12 cellular contexts compared by ENCODE assay signal in the genomic region with DNA sequence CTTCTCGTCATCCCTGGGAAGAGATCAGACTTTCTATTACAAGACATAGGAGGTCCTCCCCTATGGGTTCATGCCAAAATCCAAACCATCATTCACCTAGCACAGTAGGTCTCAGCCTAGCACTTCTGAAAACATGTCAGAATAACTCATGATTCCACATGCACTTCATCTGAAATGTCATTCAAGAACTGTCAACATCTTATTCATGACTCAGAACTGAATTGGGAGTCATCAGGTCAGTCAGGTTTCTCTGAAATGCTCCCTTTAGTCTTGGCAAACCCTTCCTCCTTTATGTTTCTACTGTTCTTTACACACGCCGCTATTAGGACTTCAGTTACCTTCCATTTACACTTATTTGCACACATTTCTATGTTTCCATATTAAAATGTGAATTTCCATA.
DNase-seq lines count a peak whose midpoint lies in the region; ATAC-seq, FAIRE-seq and TF ChIP-seq lines count a peak whose summit lies in the region.
"Had no signal": no experiment of that assay in that cellular context is flagged by ENCODE, and none has a peak within 500 bp of the region (broad histone marks: within the 10 kb centered on the region; RNA-seq: fewer than 3 reads in every experiment).

No MANE protein-coding gene starts in this region.

- peak overlapping the region; percentile 72 for H3K27ac ChIP-seq in CD4-positive, CD25-positive, alpha-beta regulatory T cell (ENCODE audit: insufficient read depth, low read length, poor library complexity, severe bottlenecking)
- H3K27ac ChIP-seq in smooth muscle cell (ENCODE audit: low read depth) (no peak overlapping the region), WERI-Rb-1 (no peak overlapping the region), right atrium auricular region (no peak overlapping the region)

- peaks cover 0 to 6% of the 10 kb centered on the region in 2 experiments for H3K9me3 ChIP-seq in CD4-positive, CD25-positive, alpha-beta regulatory T cell (ENCODE audit: control insufficient read depth in 2 of 2, low read length in 2 of 2)
- peaks cover 9% of the 10 kb centered on the region for H3K9me3 ChIP-seq in smooth muscle cell (replicated peaks; ENCODE audit: low read depth)
- H3K9me3 ChIP-seq in WERI-Rb-1 (ENCODE audit: severe bottlenecking) = peaks cover 4% of the 10 kb centered on the region
- peaks cover 0 to 14% of the 10 kb centered on the region in 2 donors for H3K9me3 ChIP-seq in right atrium auricular region

- 91% methylated on average over 3 of the region's 3 CpGs for WGBS in smooth muscle cell (ENCODE audit: low lambda C conversion rate)

- H2AFZ ChIP-seq in smooth muscle cell (ENCODE audit: low read depth) = no peak overlapping the region

- H3K27me3 Mint-ChIP-seq in CD4-positive, CD25-positive, alpha-beta regulatory T cell = no peaks in the 10 kb centered on the region
- no peaks in the 10 kb centered on the region for H3K27me3 Mint-ChIP-seq in activated B cell treated with CpG ODN at 0.5 μM for 24 hours

- H3K4me1 ChIP-seq in CD4-positive, CD25-positive, alpha-beta regulatory T cell (ENCODE audit: control insufficient read depth, insufficient read depth, low read length, poor library complexity, severe bottlenecking) = peaks cover 45% of the 10 kb centered on the region
- H3K4me1 ChIP-seq in smooth muscle cell (ENCODE audit: low read depth) (peaks cover 16% of the 10 kb centered on the region), right atrium auricular region (peaks cover 0 to 19% of the 10 kb centered on the region in 2 donors)

- peaks cover 3% of the 10 kb centered on the region for H3F3A ChIP-seq in smooth muscle cell (ENCODE audit: low read depth)

- DNase-seq in CD4-positive, CD25-positive, alpha-beta regulatory T cell = peak in 1 of 3 donors; percentile 66
- DNase-seq in GM19239 (ENCODE audit: insufficient read length, low spot score) (no peak), activated B cell treated with CpG ODN at 0.5 μM for 24 hours (no peak), fibroblast of the aortic adventitia (ENCODE audit: low read depth) (peak; percentile 47), smooth muscle cell (lab: John Stamatoyannopoulos, UW; ENCODE audit: unreplicated experiment) (no peak), WERI-Rb-1 (no peak), right atrium auricular region (ENCODE audit: low spot score) (no peak), NCI-H146 treated with DMSO at 0.1 percent for 48 hours (lab: John Stamatoyannopoulos, UW; ENCODE audit: unreplicated experiment) (no peak)
- DNase-seq: amniotic stem cell; NCI-H1694 treated with DMSO at 0.1 percent for 48 hours; nucleus accumbens; stimulated activated CD4-positive, alpha-beta T cell treated with anti-CD3 and anti-CD28 coated beads, Interleukin-1b, Interleukin-23, amount 100 ng/mL, for 48 hours had no signal

- no peaks in the 10 kb centered on the region for H3K79me2 ChIP-seq in smooth muscle cell (ENCODE audit: low read depth)

- CTCF ChIA-PET in activated B cell treated with CpG ODN at 0.5 μM for 24 hours (lab: Charles Lee) = no interaction called here

- FAIRE-seq in GM19239 (lab: Jason Lieb, UNC) = peak; percentile 53

- no peak overlapping the region for H3K4me2 ChIP-seq in smooth muscle cell

- H3K4me3 Mint-ChIP-seq in CD4-positive, CD25-positive, alpha-beta regulatory T cell = peak overlapping the region in 1 of 4 donors; percentile 17
- no peak overlapping the region for H3K4me3 Mint-ChIP-seq in activated B cell treated with CpG ODN at 0.5 μM for 24 hours

- peak overlapping the region in 2 of 3 donors; percentile 18 to 59 for H3K27ac Mint-ChIP-seq in CD4-positive, CD25-positive, alpha-beta regulatory T cell
- peak overlapping the region; percentile 65 for H3K27ac Mint-ChIP-seq in activated B cell treated with CpG ODN at 0.5 μM for 24 hours

- H3K4me3 ChIP-seq in CD4-positive, CD25-positive, alpha-beta regulatory T cell (ENCODE audit: low read depth, low read length) = peak overlapping the region; percentile 42
- H3K4me3 ChIP-seq in fibroblast of the aortic adventitia (ENCODE audit: low read depth, low read length) (no peak overlapping the region), smooth muscle cell (no peak overlapping the region), WERI-Rb-1 (ENCODE audit: low read depth, low read length) (no peak overlapping the region), right atrium auricular region (no peak overlapping the region)

- TF ChIP-seq CTCF in activated B cell treated with CpG ODN at 0.5 μM for 24 hours (IDR thresholded peaks at IDR 0.05) = no peak
- TF ChIP-seq CTCF in fibroblast of the aortic adventitia (IDR thresholded peaks at IDR 0.05; ENCODE audit: insufficient read depth, low read length) = no peak
- TF ChIP-seq CTCF in smooth muscle cell (IDR thresholded peaks at IDR 0.05; ENCODE audit: borderline replicate concordance, insufficient read depth, poor library complexity, severe bottlenecking) = no peak
- no peak for TF ChIP-seq CTCF in WERI-Rb-1 (IDR thresholded peaks at IDR 0.05; ENCODE audit: low read depth, low read length)
- no peak for TF ChIP-seq CTCF in right atrium auricular region (IDR thresholded peaks at IDR 0.05)

- H3K27me3 ChIP-seq in CD4-positive, CD25-positive, alpha-beta regulatory T cell (ENCODE audit: control insufficient read depth, insufficient read depth, low read length) = no peaks in the 10 kb centered on the region
- H3K27me3 ChIP-seq in smooth muscle cell (ENCODE audit: low read depth) = no peaks in the 10 kb centered on the region
- H3K27me3 ChIP-seq in WERI-Rb-1 (ENCODE audit: insufficient read depth, low read depth, severe bottlenecking) = no peaks in the 10 kb centered on the region
- H3K27me3 ChIP-seq in right atrium auricular region = no peaks in the 10 kb centered on the region

- POLR2A ChIA-PET in activated B cell treated with CpG ODN at 0.5 μM for 24 hours (lab: Charles Lee) = no interaction called here

- peaks cover 1 to 8% (median 4%) of the 10 kb centered on the region in 7 donors for H3K9me3 Mint-ChIP-seq in CD4-positive, CD25-positive, alpha-beta regulatory T cell
- H3K9me3 Mint-ChIP-seq in activated B cell treated with CpG ODN at 0.5 μM for 24 hours = peaks cover 7% of the 10 kb centered on the region

- peaks cover 36% of the 10 kb centered on the region for H3K36me3 Mint-ChIP-seq in CD4-positive, CD25-positive, alpha-beta regulatory T cell
- peaks cover 68% of the 10 kb centered on the region for H3K36me3 Mint-ChIP-seq in activated B cell treated with CpG ODN at 0.5 μM for 24 hours (ENCODE audit: low read depth)

- ATAC-seq in CD4-positive, CD25-positive, alpha-beta regulatory T cell (ENCODE audit: low read depth in 2 of 2) = peak in 1 of 2 donors; percentile 61
- ATAC-seq in activated B cell treated with CpG ODN at 0.5 μM for 24 hours (ENCODE audit: low read depth) = peak; percentile 54

- intact Hi-C loops in activated B cell treated with CpG ODN at 0.5 μM for 24 hours (cut with micrococcal nuclease) = no loop called here

- H3K36me3 ChIP-seq in CD4-positive, CD25-positive, alpha-beta regulatory T cell (ENCODE audit: control insufficient read depth, insufficient read depth, low read length) = peaks cover 9% of the 10 kb centered on the region
- peaks cover 9% of the 10 kb centered on the region for H3K36me3 ChIP-seq in smooth muscle cell (ENCODE audit: low read depth)
- H3K36me3 ChIP-seq in WERI-Rb-1 = 0 out of 2 replicates have a peak, but pooled peaks cover 3% of the 10 kb centered on the region
- H3K36me3 ChIP-seq in right atrium auricular region = no peaks in the 10 kb centered on the region

- peaks cover 42 to 57% (median 43%) of the 10 kb centered on the region in 4 donors for H3K4me1 Mint-ChIP-seq in CD4-positive, CD25-positive, alpha-beta regulatory T cell
- peaks cover 20% of the 10 kb centered on the region for H3K4me1 Mint-ChIP-seq in activated B cell treated with CpG ODN at 0.5 μM for 24 hours

- H3K9ac ChIP-seq in smooth muscle cell (ENCODE audit: low read depth) = no peak overlapping the region

- no peaks in the 10 kb centered on the region for H4K20me1 ChIP-seq in smooth muscle cell (ENCODE audit: low read depth)
